ENCODE assay signal across 1 cellular context in the genomic region with DNA sequence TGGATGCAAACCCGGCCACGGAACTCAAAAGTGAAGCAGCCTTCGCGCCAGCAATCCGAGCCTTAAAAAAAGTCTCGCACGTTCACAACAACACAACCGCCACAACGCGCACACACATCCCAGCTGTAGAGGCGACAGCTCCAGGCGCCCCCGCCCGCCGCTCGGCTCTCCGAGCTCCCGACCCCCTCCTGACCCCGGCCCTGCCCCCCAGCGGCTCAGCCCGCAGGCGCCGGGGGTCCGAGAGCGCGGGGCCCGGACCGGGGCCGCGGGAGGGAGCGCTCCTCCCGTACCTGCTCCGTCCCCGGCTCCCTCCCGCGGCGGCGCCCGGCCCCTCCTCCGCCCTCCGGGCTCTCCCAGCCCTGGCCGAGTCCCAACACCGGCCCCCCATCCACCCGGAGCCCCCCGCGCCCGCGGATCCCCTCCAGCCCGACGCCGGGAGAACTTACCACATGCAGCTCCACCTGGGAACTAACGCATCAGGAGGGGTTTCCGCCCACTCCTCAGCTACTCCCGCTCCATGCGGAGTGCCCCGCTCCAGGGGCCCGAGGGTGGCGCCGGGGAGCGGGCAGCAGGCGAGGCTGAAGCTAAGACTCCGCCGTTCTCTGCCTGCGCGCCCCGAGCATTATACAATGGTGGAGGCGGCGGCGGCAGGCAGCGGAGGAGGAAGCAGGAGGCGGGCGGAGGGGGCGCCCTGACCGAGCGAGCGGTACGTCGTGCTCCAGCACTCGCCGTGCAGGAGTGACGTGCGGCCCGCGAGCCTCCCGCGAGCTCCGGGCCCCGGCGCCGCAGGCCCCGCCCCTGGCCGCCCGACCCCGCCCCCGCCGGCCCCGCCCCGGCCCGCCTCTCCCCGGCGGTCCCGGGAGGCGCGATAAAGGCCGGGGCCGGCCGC.
TF ChIP-seq lines count a peak whose summit lies in the region.

A gene with protein sequence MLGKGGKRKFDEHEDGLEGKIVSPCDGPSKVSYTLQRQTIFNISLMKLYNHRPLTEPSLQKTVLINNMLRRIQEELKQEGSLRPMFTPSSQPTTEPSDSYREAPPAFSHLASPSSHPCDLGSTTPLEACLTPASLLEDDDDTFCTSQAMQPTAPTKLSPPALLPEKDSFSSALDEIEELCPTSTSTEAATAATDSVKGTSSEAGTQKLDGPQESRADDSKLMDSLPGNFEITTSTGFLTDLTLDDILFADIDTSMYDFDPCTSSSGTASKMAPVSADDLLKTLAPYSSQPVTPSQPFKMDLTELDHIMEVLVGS (minus strand): TSS at position 740 of the 889 bp plus-strand sequence. CDS start 17,042 bp downstream, outside the sequence.

TF ChIP-seq in HEK293, 187 proteins besides CTCF, POLR2A, EP300 and RAD21 (continued from another document and continues in another):
- TF ChIP-seq, protein P1, sequence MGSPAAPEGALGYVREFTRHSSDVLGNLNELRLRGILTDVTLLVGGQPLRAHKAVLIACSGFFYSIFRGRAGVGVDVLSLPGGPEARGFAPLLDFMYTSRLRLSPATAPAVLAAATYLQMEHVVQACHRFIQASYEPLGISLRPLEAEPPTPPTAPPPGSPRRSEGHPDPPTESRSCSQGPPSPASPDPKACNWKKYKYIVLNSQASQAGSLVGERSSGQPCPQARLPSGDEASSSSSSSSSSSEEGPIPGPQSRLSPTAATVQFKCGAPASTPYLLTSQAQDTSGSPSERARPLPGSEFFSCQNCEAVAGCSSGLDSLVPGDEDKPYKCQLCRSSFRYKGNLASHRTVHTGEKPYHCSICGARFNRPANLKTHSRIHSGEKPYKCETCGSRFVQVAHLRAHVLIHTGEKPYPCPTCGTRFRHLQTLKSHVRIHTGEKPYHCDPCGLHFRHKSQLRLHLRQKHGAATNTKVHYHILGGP (tag by site-specific recombination; IDR thresholded peaks at IDR 0.05) = no peak
- TF ChIP-seq WT1 (tag by site-specific recombination; IDR thresholded peaks at IDR 0.05) = no peak; the same call in 1 of the 2 replicates
- TF ChIP-seq ZNF776 (tag by site-specific recombination; IDR thresholded peaks at IDR 0.05; ENCODE audit: borderline replicate concordance) = no peak
- peak; percentile 56 for TF ChIP-seq ZXDB (tag by site-specific recombination; IDR thresholded peaks at IDR 0.05)
- TF ChIP-seq ZFHX2 (tag by site-specific recombination; conservative IDR thresholded peaks at IDR 0.05) = peak; percentile 96
- no peak for TF ChIP-seq ZNF248 (tag by site-specific recombination; IDR thresholded peaks at IDR 0.05)
- no peak for TF ChIP-seq ZNF707 (tag by site-specific recombination; IDR thresholded peaks at IDR 0.05)
- peak; percentile 73 for TF ChIP-seq ZBTB17 (tag by site-specific recombination; IDR thresholded peaks at IDR 0.05)
- TF ChIP-seq, protein P2, sequence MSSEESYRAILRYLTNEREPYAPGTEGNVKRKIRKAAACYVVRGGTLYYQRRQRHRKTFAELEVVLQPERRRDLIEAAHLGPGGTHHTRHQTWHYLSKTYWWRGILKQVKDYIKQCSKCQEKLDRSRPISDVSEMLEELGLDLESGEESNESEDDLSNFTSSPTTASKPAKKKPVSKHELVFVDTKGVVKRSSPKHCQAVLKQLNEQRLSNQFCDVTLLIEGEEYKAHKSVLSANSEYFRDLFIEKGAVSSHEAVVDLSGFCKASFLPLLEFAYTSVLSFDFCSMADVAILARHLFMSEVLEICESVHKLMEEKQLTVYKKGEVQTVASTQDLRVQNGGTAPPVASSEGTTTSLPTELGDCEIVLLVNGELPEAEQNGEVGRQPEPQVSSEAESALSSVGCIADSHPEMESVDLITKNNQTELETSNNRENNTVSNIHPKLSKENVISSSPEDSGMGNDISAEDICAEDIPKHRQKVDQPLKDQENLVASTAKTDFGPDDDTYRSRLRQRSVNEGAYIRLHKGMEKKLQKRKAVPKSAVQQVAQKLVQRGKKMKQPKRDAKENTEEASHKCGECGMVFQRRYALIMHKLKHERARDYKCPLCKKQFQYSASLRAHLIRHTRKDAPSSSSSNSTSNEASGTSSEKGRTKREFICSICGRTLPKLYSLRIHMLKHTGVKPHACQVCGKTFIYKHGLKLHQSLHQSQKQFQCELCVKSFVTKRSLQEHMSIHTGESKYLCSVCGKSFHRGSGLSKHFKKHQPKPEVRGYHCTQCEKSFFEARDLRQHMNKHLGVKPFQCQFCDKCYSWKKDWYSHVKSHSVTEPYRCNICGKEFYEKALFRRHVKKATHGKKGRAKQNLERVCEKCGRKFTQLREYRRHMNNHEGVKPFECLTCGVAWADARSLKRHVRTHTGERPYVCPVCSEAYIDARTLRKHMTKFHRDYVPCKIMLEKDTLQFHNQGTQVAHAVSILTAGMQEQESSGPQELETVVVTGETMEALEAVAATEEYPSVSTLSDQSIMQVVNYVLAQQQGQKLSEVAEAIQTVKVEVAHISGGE (tag by site-specific recombination; conservative IDR thresholded peaks at IDR 0.05; ENCODE audit: low read depth) = peak; percentile 18; the same call in 1 of the 2 replicates
- TF ChIP-seq, protein P3, sequence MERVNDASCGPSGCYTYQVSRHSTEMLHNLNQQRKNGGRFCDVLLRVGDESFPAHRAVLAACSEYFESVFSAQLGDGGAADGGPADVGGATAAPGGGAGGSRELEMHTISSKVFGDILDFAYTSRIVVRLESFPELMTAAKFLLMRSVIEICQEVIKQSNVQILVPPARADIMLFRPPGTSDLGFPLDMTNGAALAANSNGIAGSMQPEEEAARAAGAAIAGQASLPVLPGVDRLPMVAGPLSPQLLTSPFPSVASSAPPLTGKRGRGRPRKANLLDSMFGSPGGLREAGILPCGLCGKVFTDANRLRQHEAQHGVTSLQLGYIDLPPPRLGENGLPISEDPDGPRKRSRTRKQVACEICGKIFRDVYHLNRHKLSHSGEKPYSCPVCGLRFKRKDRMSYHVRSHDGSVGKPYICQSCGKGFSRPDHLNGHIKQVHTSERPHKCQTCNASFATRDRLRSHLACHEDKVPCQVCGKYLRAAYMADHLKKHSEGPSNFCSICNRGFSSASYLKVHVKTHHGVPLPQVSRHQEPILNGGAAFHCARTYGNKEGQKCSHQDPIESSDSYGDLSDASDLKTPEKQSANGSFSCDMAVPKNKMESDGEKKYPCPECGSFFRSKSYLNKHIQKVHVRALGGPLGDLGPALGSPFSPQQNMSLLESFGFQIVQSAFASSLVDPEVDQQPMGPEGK (tag by site-specific recombination; IDR thresholded peaks at IDR 0.05) = peak; percentile 82
- TF ChIP-seq HOXD13 (CRISPR knock-in tag; IDR thresholded peaks at IDR 0.05; ENCODE audit: borderline replicate concordance) = 0 out of 2 replicates have a peak, but pooled peaks have one; percentile 32
- no peak for TF ChIP-seq ZNF768 (tag by site-specific recombination; IDR thresholded peaks at IDR 0.05)
- TF ChIP-seq ZNF174 (tag by site-specific recombination; IDR thresholded peaks at IDR 0.05) = no peak
- no peak for TF ChIP-seq ZNF239 (tag by site-specific recombination; IDR thresholded peaks at IDR 0.05)
- TF ChIP-seq RBAK (tag by site-specific recombination; IDR thresholded peaks at IDR 0.05) = no peak
- 0 out of 2 replicates have a peak, but pooled peaks have one; percentile 8 for TF ChIP-seq IKZF3 (tag by site-specific recombination; IDR thresholded peaks at IDR 0.05)
- TF ChIP-seq, protein P4, sequence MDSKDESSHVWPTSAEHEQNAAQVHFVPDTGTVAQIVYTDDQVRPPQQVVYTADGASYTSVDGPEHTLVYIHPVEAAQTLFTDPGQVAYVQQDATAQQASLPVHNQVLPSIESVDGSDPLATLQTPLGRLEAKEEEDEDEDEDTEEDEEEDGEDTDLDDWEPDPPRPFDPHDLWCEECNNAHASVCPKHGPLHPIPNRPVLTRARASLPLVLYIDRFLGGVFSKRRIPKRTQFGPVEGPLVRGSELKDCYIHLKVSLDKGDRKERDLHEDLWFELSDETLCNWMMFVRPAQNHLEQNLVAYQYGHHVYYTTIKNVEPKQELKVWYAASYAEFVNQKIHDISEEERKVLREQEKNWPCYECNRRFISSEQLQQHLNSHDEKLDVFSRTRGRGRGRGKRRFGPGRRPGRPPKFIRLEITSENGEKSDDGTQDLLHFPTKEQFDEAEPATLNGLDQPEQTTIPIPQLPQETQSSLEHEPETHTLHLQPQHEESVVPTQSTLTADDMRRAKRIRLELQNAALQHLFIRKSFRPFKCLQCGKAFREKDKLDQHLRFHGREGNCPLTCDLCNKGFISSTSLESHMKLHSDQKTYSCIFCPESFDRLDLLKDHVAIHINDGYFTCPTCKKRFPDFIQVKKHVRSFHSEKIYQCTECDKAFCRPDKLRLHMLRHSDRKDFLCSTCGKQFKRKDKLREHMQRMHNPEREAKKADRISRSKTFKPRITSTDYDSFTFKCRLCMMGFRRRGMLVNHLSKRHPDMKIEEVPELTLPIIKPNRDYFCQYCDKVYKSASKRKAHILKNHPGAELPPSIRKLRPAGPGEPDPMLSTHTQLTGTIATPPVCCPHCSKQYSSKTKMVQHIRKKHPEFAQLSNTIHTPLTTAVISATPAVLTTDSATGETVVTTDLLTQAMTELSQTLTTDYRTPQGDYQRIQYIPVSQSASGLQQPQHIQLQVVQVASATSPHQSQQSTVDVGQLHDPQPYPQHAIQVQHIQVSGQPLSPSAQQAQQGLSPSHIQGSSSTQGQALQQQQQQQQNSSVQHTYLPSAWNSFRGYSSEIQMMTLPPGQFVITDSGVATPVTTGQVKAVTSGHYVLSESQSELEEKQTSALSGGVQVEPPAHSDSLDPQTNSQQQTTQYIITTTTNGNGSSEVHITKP (tag by site-specific recombination; IDR thresholded peaks at IDR 0.05) = peak; percentile 69
- TF ChIP-seq KLF9 (tag by site-specific recombination; IDR thresholded peaks at IDR 0.05; ENCODE audit: low read depth) = peak; percentile 49
- no peak for TF ChIP-seq MYNN (tag by site-specific recombination; IDR thresholded peaks at IDR 0.05; ENCODE audit: borderline replicate concordance)
- TF ChIP-seq ZNF112 (tag by site-specific recombination; IDR thresholded peaks at IDR 0.05) = no peak
- TF ChIP-seq ZNF660 (tag by site-specific recombination; IDR thresholded peaks at IDR 0.05) = peak; percentile 55
- TF ChIP-seq ZBTB48 (tag by site-specific recombination; IDR thresholded peaks at IDR 0.05) = no peak
- 0 out of 2 replicates have a peak, but pooled peaks have one; percentile 31 for TF ChIP-seq ZNF561 (tag by site-specific recombination; IDR thresholded peaks at IDR 0.05; ENCODE audit: borderline replicate concordance)
- TF ChIP-seq, protein P5, sequence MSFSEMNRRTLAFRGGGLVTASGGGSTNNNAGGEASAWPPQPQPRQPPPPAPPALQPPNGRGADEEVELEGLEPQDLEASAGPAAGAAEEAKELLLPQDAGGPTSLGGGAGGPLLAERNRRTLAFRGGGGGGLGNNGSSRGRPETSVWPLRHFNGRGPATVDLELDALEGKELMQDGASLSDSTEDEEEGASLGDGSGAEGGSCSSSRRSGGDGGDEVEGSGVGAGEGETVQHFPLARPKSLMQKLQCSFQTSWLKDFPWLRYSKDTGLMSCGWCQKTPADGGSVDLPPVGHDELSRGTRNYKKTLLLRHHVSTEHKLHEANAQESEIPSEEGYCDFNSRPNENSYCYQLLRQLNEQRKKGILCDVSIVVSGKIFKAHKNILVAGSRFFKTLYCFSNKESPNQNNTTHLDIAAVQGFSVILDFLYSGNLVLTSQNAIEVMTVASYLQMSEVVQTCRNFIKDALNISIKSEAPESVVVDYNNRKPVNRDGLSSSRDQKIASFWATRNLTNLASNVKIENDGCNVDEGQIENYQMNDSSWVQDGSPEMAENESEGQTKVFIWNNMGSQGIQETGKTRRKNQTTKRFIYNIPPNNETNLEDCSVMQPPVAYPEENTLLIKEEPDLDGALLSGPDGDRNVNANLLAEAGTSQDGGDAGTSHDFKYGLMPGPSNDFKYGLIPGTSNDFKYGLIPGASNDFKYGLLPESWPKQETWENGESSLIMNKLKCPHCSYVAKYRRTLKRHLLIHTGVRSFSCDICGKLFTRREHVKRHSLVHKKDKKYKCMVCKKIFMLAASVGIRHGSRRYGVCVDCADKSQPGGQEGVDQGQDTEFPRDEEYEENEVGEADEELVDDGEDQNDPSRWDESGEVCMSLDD (tag by site-specific recombination; IDR thresholded peaks at IDR 0.05) = peak; percentile 60; the same call in 1 of the 2 replicates
- no peak for TF ChIP-seq ZNF529 (tag by site-specific recombination; IDR thresholded peaks at IDR 0.05; ENCODE audit: insufficient replicate concordance)
- peak; percentile 43; the same call in 1 of the 2 replicates for TF ChIP-seq ZNF423 (tag by site-specific recombination; IDR thresholded peaks at IDR 0.05)
- no peak for TF ChIP-seq ZFP69B (tag by site-specific recombination; IDR thresholded peaks at IDR 0.05)
- TF ChIP-seq ZNF777 (tag by site-specific recombination; IDR thresholded peaks at IDR 0.05; ENCODE audit: borderline replicate concordance) = no peak
- peak; percentile 20; the same call in 1 of the 2 replicates for TF ChIP-seq ZNF629 (tag by site-specific recombination; IDR thresholded peaks at IDR 0.05)
- TF ChIP-seq, protein P6, sequence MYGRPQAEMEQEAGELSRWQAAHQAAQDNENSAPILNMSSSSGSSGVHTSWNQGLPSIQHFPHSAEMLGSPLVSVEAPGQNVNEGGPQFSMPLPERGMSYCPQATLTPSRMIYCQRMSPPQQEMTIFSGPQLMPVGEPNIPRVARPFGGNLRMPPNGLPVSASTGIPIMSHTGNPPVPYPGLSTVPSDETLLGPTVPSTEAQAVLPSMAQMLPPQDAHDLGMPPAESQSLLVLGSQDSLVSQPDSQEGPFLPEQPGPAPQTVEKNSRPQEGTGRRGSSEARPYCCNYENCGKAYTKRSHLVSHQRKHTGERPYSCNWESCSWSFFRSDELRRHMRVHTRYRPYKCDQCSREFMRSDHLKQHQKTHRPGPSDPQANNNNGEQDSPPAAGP (tag by site-specific recombination; IDR thresholded peaks at IDR 0.05) = peak; percentile 62
- peak; percentile 42 for TF ChIP-seq SP2 (tag by site-specific recombination; IDR thresholded peaks at IDR 0.05)
- TF ChIP-seq, protein P7, sequence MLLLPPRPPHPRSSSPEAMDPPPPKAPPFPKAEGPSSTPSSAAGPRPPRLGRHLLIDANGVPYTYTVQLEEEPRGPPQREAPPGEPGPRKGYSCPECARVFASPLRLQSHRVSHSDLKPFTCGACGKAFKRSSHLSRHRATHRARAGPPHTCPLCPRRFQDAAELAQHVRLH (tag by site-specific recombination; IDR thresholded peaks at IDR 0.05) = no peak
- peak; percentile 92 for TF ChIP-seq EGR2 (tag by site-specific recombination; IDR thresholded peaks at IDR 0.05; ENCODE audit: low read depth)
- TF ChIP-seq, protein P8, sequence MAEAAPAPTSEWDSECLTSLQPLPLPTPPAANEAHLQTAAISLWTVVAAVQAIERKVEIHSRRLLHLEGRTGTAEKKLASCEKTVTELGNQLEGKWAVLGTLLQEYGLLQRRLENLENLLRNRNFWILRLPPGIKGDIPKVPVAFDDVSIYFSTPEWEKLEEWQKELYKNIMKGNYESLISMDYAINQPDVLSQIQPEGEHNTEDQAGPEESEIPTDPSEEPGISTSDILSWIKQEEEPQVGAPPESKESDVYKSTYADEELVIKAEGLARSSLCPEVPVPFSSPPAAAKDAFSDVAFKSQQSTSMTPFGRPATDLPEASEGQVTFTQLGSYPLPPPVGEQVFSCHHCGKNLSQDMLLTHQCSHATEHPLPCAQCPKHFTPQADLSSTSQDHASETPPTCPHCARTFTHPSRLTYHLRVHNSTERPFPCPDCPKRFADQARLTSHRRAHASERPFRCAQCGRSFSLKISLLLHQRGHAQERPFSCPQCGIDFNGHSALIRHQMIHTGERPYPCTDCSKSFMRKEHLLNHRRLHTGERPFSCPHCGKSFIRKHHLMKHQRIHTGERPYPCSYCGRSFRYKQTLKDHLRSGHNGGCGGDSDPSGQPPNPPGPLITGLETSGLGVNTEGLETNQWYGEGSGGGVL (tag by site-specific recombination; IDR thresholded peaks at IDR 0.05) = peak; percentile 81
- TF ChIP-seq YY1 (tag by site-specific recombination; IDR thresholded peaks at IDR 0.05) = peak; percentile 52; the same call in 1 of the 2 replicates
- TF ChIP-seq ZBTB1 (tag by site-specific recombination; IDR thresholded peaks at IDR 0.05) = no peak
- no peak for TF ChIP-seq ZNF791 (tag by site-specific recombination; IDR thresholded peaks at IDR 0.05)
- TF ChIP-seq ZNF341 (tag by site-specific recombination; IDR thresholded peaks at IDR 0.05; ENCODE audit: low read depth) = peak; percentile 33
